ENCODE assay signal across 8 cellular contexts in genomic region chr13:42039457-42039945, GRCh38.
DNase-seq lines count a peak whose midpoint lies in the region; ATAC-seq lines count a peak whose summit lies in the region.

No MANE protein-coding gene starts in this region.

- H3K27me3 ChIP-seq in iPS-18a (ENCODE audit: control insufficient read depth, insufficient read depth, low read length), result peaks cover 53% of the 10 kb centered on the region

- H3K4me1 ChIP-seq in iPS-18a (ENCODE audit: control insufficient read depth, low read depth, low read length), result peaks cover 13% of the 10 kb centered on the region

- H3K36me3 ChIP-seq in iPS-18a (ENCODE audit: control insufficient read depth, low read depth, low read length), result no peaks in the 10 kb centered on the region

- H3K4me3 ChIP-seq in iPS-18a (ENCODE audit: low read length), result peak overlapping the region; percentile 89

- H3K9ac ChIP-seq in iPS-18a (ENCODE audit: low read length), result peak overlapping the region; percentile 62

- H3K9me3 ChIP-seq in iPS-18a (ENCODE audit: control insufficient read depth, low read depth, low read length), result no peaks in the 10 kb centered on the region

- DNase-seq in NCI-H146 (lab: John Stamatoyannopoulos, UW), result peak; percentile 52
- DNase-seq in NCI-H146 treated with DMSO at 0.1 percent for 48 hours (lab: John Stamatoyannopoulos, UW; ENCODE audit: unreplicated experiment), result no peak
- peak; percentile 6 for DNase-seq in stimulated activated naive CD4-positive, alpha-beta T cell treated with Interleukin-2 at 50 U/mL for 16 hours (lab: John Stamatoyannopoulos, UW)
- DNase-seq in NK-92 treated with Interleukin-12 subunit alpha and Interleukin-12 subunit beta, amount 100 ng/mL, for 24 hours (lab: John Stamatoyannopoulos, UW), result no peak

- H3K27ac ChIP-seq in angular gyrus (ENCODE audit: low read depth, low read length) (peak overlapping the region; percentile 88), iPS-18a (ENCODE audit: low read length) (no peak overlapping the region)

- ATAC-seq in HG03460 (IDR thresholded peaks at IDR 0.05; ENCODE audit: unreplicated experiment) (peak; percentile 10), GM21360 (IDR thresholded peaks at IDR 0.05; ENCODE audit: unreplicated experiment) (no peak)

Comparison
In these comparisons a context has a peak if more than half of its experiments do, and no peak if none do; other contexts are left out.
1. DNase-seq: peak in NCI-H146 (single experiment) and stimulated activated naive CD4-positive, alpha-beta T cell treated with Interleukin-2 at 50 U/mL for 16 hours (single experiment); none in NCI-H146 treated with DMSO at 0.1 percent for 48 hours (single experiment) and NK-92 treated with Interleukin-12 subunit alpha and Interleukin-12 subunit beta, amount 100 ng/mL, for 24 hours (single experiment).